ENCODE assay signal across 1 cellular context in the genomic region with DNA sequence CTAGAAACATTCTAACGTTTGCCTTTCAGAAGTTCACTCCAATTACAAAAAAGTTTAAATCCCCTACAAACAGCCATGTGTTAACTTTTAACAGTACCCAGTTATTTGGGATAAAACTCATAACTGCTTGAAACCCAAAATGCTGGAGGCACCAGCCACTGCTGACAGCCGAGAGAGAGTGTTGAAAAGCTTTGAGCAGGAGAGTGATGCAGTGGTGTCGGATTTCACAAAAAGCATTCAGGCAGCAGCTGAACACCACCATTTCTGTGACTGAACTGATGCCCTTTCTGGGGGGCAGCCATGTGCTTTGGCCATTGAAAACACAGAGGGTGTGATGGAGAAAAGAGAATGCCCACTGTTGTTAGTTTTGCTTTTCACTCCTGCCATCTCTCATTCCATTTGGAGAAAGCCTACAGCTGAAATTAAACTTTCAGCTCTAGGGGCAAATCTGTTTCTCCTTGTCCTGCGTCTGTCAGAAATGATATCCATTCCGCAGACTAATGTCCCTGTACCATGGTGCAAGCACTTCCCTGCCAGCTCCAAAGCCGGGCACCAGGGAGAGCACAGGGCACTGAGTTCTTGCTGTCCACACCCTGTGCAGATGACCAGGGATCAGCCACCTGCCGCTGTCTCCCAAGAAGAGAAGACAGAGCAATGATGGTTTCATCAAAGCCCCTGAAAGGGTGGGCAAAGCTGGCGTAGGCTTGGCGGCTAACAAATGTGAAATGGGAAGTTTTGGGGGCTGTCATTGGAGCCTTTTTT.
TF ChIP-seq lines count a peak whose summit lies in the region.

No MANE protein-coding gene starts in this region.

TF ChIP-seq in H1, 55 proteins besides CTCF, POLR2A, EP300 and RAD21:
- TF ChIP-seq, protein P1, sequence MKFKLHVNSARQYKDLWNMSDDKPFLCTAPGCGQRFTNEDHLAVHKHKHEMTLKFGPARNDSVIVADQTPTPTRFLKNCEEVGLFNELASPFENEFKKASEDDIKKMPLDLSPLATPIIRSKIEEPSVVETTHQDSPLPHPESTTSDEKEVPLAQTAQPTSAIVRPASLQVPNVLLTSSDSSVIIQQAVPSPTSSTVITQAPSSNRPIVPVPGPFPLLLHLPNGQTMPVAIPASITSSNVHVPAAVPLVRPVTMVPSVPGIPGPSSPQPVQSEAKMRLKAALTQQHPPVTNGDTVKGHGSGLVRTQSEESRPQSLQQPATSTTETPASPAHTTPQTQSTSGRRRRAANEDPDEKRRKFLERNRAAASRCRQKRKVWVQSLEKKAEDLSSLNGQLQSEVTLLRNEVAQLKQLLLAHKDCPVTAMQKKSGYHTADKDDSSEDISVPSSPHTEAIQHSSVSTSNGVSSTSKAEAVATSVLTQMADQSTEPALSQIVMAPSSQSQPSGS (IDR thresholded peaks at IDR 0.05; ENCODE audit: low read length), result no peak
- TF ChIP-seq TAF1 (IDR thresholded peaks at IDR 0.05; ENCODE audit: low read depth, low read length), result 0 out of 2 replicates have a peak, but pooled peaks have one; percentile 17
- no peak for TF ChIP-seq TCF12 (IDR thresholded peaks at IDR 0.05; ENCODE audit: low read depth, low read length)
- TF ChIP-seq MAFK (IDR thresholded peaks at IDR 0.05; ENCODE audit: low read depth, low read length), result no peak
- TF ChIP-seq, protein P2, sequence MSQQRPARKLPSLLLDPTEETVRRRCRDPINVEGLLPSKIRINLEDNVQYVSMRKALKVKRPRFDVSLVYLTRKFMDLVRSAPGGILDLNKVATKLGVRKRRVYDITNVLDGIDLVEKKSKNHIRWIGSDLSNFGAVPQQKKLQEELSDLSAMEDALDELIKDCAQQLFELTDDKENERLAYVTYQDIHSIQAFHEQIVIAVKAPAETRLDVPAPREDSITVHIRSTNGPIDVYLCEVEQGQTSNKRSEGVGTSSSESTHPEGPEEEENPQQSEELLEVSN (IDR thresholded peaks at IDR 0.05), result peak; percentile 36; the same call in 1 of the 2 replicates
- no peak for TF ChIP-seq FOSL1 (IDR thresholded peaks at IDR 0.05; ENCODE audit: insufficient read depth, low read depth, low read length)
- no peak for TF ChIP-seq TBP (IDR thresholded peaks at IDR 0.05; ENCODE audit: low read depth, low read length)
- no peak for TF ChIP-seq SIX5 (IDR thresholded peaks at IDR 0.05; ENCODE audit: low read depth, low read length)
- no peak for TF ChIP-seq CBX5 (IDR thresholded peaks at IDR 0.05; ENCODE audit: low read depth, low read length)
- TF ChIP-seq, protein P3, sequence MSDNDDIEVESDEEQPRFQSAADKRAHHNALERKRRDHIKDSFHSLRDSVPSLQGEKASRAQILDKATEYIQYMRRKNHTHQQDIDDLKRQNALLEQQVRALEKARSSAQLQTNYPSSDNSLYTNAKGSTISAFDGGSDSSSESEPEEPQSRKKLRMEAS (IDR thresholded peaks at IDR 0.05), result peak; percentile 41
